In the genomic region with DNA sequence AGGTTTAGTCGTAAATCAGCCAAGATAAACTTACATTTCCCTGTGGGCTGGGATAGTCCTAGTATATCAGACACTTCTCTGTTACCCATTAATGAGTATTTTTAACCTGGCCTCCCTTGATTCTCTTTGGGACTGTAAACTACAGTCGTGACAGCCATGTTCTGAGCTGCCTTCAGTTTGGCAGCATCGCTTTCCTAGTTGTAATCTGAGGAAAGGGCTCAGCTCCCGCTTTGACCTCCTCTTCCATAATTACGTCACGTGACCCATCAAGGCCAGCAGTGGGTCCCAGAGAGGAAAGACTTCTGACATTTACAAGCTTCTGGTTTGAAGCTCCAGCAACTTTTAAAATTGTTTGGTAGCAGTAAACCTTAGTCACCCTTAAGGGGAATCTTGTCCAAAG, we compare ENCODE assay signal across 27 cellular contexts.
"Had no signal": no experiment of that assay in that cellular context is flagged by ENCODE, and none has a peak within 500 bp of the region (broad histone marks: within the 10 kb centered on the region; RNA-seq: fewer than 3 reads in every experiment).

No MANE protein-coding gene starts in this region.

- H3K27ac ChIP-seq: adrenal gland, ascending aorta, colonic mucosa, dorsolateral prefrontal cortex, spleen, upper lobe of right lung, WERI-Rb-1 had no signal

- H3K4me1 Mint-ChIP-seq: neural crest cell had no signal

- ATAC-seq: activated T-cell treated with anti-CD3 and anti-CD28 coated beads, Interleukin-2, amount 50 U/mL, for 4 hours; effector memory CD8-positive, alpha-beta T cell; esophagus mucosa; stimulated activated naive CD8-positive, alpha-beta T cell treated with anti-CD3 and anti-CD28 coated beads, Interleukin-15, Interleukin-2, amounts not matched to agents 100 U/mL and 50 U/mL, for 24 hours; T-cell; upper lobe of right lung had no signal

- H3K36me3 Mint-ChIP-seq: activated naive CD8-positive, alpha-beta T cell; immature natural killer cell; naive B cell; T-cell had no signal

- H3K36me3 ChIP-seq: adrenal gland, colonic mucosa, spleen, upper lobe of right lung, WERI-Rb-1 had no signal

- H3K9me3 Mint-ChIP-seq: activated T-cell treated with anti-CD3 and anti-CD28 coated beads, Interleukin-2, amount 50 U/mL, for 4 hours; activated T-helper 2 cell treated with anti-CD3 and anti-CD28 coated beads, Interferon-gamma antibody, Interleukin-2, Interleukin-4, amounts not matched to agents 10 μg/mL and 5 μg/mL and 100 μg/mL, durations not matched to agents 14 hours and 24 hours and 36 hours; effector memory CD8-positive, alpha-beta T cell; immature natural killer cell; naive B cell; neural crest cell; T-cell; T-helper 2 cell treated with Interferon-gamma antibody and Interleukin-4, amounts not matched to agents 5 μg/mL and 100 μg/mL, for 36 hours had no signal

- H3K27me3 ChIP-seq: adrenal gland, ascending aorta, colonic mucosa, dorsolateral prefrontal cortex, spleen, upper lobe of right lung had no signal

- H3K9me3 ChIP-seq: adrenal gland, ascending aorta, colonic mucosa, spleen, upper lobe of right lung had no signal

- H3K4me3 Mint-ChIP-seq: activated naive CD8-positive, alpha-beta T cell; activated T-cell treated with anti-CD3 and anti-CD28 coated beads, Interleukin-2, amount 50 U/mL, for 4 hours; effector memory CD8-positive, alpha-beta T cell; immature natural killer cell; neural crest cell; T-cell; T-helper 2 cell treated with Interferon-gamma antibody and Interleukin-4, amounts not matched to agents 5 μg/mL and 100 μg/mL, for 36 hours had no signal

- H3K4me1 ChIP-seq: adrenal gland, ascending aorta, colonic mucosa, upper lobe of right lung had no signal

- DNase-seq: activated CD4-positive, alpha-beta T cell treated with anti-CD3 and anti-CD28 coated beads for 1 hour; activated CD4-positive, alpha-beta T cell treated with anti-CD3 and anti-CD28 coated beads, Interleukin-2, amount 50 U/mL, for 4 hours; activated CD8-positive, alpha-beta memory T cell treated with anti-CD3 and anti-CD28 coated beads for 24 hours; activated CD8-positive, alpha-beta memory T cell treated with anti-CD3 and anti-CD28 coated beads, Interleukin-2, amount 50 U/mL, for 4 hours; activated naive CD4-positive, alpha-beta T cell; activated T-cell treated with anti-CD3 and anti-CD28 coated beads, Interleukin-2, amount 50 U/mL, for 4 hours; adrenal gland; colonic mucosa; dorsolateral prefrontal cortex; effector memory CD8-positive, alpha-beta T cell; foreskin melanocyte; immature natural killer cell; mesenchymal stem cell; naive B cell; posterior cingulate gyrus; spleen; stimulated activated CD4-positive, alpha-beta T cell treated with anti-CD3 and anti-CD28 coated beads, Interleukin-4, amount 100 ng/mL, for 24 hours; stimulated activated naive CD8-positive, alpha-beta T cell treated with anti-CD3 and anti-CD28 coated beads, Interleukin-15, Interleukin-2, amounts not matched to agents 100 U/mL and 50 U/mL, for 24 hours; T-cell; upper lobe of right lung; WERI-Rb-1 had no signal

- H3K27me3 Mint-ChIP-seq: activated naive CD8-positive, alpha-beta T cell had no signal

- H3K4me3 ChIP-seq: adrenal gland, ascending aorta, colonic mucosa, dorsolateral prefrontal cortex, spleen, upper lobe of right lung had no signal

- H3K27ac Mint-ChIP-seq: activated naive CD8-positive, alpha-beta T cell; activated T-helper 2 cell treated with anti-CD3 and anti-CD28 coated beads, Interferon-gamma antibody, Interleukin-2, Interleukin-4, amounts not matched to agents 10 μg/mL and 5 μg/mL and 100 μg/mL, durations not matched to agents 14 hours and 24 hours and 36 hours; effector memory CD8-positive, alpha-beta T cell; immature natural killer cell; T-cell; T-helper 2 cell treated with Interferon-gamma antibody and Interleukin-4, amounts not matched to agents 5 μg/mL and 100 μg/mL, for 36 hours had no signal
